In the genomic region with DNA sequence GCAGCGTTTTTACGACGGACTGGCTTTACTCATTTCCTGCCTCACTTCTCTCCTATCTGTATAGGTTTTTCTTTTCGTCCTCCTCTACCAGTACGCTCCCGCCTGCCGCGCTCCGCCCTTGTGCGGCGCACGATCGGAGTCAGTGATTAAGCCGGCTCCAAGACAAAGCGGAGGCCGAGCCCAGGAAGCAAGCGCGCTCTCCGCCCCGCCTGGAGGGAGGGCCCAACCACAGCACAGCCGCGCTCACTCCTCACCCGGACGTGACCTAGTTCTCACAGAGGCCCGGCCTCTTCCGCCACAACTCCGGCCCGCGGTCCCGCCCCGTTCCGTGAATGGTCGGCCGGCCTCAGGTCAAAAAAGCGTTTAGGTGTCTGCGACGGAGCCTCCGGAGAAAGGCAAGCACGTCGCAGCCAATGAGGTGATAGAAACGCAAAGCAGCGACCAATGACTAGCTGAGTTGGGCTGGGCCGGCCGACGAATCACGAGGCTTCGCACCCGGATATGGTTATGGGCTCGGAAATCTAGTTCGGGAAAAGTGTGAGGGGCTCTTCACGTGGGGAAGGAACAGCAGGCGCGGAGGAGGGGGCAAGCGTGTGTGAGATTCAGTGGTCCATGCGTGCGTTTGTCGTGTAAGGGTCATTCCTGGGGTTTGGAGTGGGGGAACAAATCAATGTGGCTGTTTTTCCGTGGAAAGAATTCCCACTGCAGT, we compare ENCODE assay signal across 1 cellular context.
TF ChIP-seq lines count a peak whose summit lies in the region.

A gene with protein sequence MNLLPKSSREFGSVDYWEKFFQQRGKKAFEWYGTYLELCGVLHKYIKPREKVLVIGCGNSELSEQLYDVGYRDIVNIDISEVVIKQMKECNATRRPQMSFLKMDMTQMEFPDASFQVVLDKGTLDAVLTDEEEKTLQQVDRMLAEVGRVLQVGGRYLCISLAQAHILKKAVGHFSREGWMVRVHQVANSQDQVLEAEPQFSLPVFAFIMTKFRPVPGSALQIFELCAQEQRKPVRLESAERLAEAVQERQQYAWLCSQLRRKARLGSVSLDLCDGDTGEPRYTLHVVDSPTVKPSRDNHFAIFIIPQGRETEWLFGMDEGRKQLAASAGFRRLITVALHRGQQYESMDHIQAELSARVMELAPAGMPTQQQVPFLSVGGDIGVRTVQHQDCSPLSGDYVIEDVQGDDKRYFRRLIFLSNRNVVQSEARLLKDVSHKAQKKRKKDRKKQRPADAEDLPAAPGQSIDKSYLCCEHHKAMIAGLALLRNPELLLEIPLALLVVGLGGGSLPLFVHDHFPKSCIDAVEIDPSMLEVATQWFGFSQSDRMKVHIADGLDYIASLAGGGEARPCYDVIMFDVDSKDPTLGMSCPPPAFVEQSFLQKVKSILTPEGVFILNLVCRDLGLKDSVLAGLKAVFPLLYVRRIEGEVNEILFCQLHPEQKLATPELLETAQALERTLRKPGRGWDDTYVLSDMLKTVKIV (plus strand): TSS at position 494 of the 709 bp plus-strand sequence. CDS start 308 bp downstream, outside the sequence.

TF ChIP-seq in SK-N-SH, 30 proteins besides CTCF, POLR2A, EP300 and RAD21 (continued from another document):
- TF ChIP-seq, protein P1, sequence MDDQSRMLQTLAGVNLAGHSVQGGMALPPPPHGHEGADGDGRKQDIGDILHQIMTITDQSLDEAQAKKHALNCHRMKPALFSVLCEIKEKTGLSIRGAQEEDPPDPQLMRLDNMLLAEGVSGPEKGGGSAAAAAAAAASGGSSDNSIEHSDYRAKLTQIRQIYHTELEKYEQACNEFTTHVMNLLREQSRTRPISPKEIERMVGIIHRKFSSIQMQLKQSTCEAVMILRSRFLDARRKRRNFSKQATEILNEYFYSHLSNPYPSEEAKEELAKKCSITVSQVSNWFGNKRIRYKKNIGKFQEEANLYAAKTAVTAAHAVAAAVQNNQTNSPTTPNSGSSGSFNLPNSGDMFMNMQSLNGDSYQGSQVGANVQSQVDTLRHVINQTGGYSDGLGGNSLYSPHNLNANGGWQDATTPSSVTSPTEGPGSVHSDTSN (IDR thresholded peaks at IDR 0.05): no peak; the same call in 1 of the 2 replicates
- TF ChIP-seq FOXJ3 (CRISPR knock-in tag; IDR thresholded peaks at IDR 0.05) (no peak), TEAD4 (IDR thresholded peaks at IDR 0.05; ENCODE audit: borderline replicate concordance, insufficient read depth) (no peak), NRF1 (IDR thresholded peaks at IDR 0.05; ENCODE audit: low read depth, low read length) (no peak; the same call in 1 of the 2 replicates), GABPA (IDR thresholded peaks at IDR 0.05; ENCODE audit: low read depth) (peak; percentile 87), TAF1 (IDR thresholded peaks at IDR 0.05; ENCODE audit: borderline replicate concordance, low read depth, low read length) (peak; percentile 90), NFIC (IDR thresholded peaks at IDR 0.05; ENCODE audit: borderline replicate concordance) (no peak), MEF2A (IDR thresholded peaks at IDR 0.05; ENCODE audit: borderline replicate concordance, low read depth) (no peak), FOSL2 (IDR thresholded peaks at IDR 0.05; ENCODE audit: borderline replicate concordance, low read depth) (no peak), RFX5 (IDR thresholded peaks at IDR 0.05; ENCODE audit: low read length) (peak; percentile 86), RCOR1 (IDR thresholded peaks at IDR 0.05; ENCODE audit: low read length) (no peak), FOXM1 (IDR thresholded peaks at IDR 0.05; ENCODE audit: low read depth) (no peak), EZH2phosphoT487 (IDR thresholded peaks at IDR 0.05; ENCODE audit: borderline replicate concordance, low read depth) (no peak), POLR2AphosphoS5 (IDR thresholded peaks at IDR 0.05; ENCODE audit: low read depth, low read length) (peak; percentile 95), CHD2 (IDR thresholded peaks at IDR 0.05; ENCODE audit: low read length, partially characterized antibody) (peak; percentile 78), RXRA (IDR thresholded peaks at IDR 0.05; ENCODE audit: borderline replicate concordance, low read depth) (no peak), YY1 (IDR thresholded peaks at IDR 0.05; ENCODE audit: low read depth) (0 out of 2 replicates have a peak, but pooled peaks have one; percentile 29), JUND (IDR thresholded peaks at IDR 0.05) (no peak), SIN3A (IDR thresholded peaks at IDR 0.05; ENCODE audit: borderline replicate concordance, low read depth, low read length) (peak; percentile 87; the same call in 1 of the 2 replicates), MXI1 (IDR thresholded peaks at IDR 0.05; ENCODE audit: low read depth, low read length) (peak; percentile 99), SMC3 (IDR thresholded peaks at IDR 0.05; ENCODE audit: low read depth, low read length) (no peak; the same call in 1 of the 2 replicates)
- TF ChIP-seq, protein P2, sequence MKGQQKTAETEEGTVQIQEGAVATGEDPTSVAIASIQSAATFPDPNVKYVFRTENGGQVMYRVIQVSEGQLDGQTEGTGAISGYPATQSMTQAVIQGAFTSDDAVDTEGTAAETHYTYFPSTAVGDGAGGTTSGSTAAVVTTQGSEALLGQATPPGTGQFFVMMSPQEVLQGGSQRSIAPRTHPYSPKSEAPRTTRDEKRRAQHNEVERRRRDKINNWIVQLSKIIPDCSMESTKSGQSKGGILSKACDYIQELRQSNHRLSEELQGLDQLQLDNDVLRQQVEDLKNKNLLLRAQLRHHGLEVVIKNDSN (IDR thresholded peaks at IDR 0.05; ENCODE audit: borderline replicate concordance, low read depth): no peak; the same call in 1 of the 2 replicates
- TF ChIP-seq, protein P3, sequence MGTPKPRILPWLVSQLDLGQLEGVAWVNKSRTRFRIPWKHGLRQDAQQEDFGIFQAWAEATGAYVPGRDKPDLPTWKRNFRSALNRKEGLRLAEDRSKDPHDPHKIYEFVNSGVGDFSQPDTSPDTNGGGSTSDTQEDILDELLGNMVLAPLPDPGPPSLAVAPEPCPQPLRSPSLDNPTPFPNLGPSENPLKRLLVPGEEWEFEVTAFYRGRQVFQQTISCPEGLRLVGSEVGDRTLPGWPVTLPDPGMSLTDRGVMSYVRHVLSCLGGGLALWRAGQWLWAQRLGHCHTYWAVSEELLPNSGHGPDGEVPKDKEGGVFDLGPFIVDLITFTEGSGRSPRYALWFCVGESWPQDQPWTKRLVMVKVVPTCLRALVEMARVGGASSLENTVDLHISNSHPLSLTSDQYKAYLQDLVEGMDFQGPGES (IDR thresholded peaks at IDR 0.05; ENCODE audit: low read depth, low read length): peak; percentile 79
- TF ChIP-seq, protein P4, sequence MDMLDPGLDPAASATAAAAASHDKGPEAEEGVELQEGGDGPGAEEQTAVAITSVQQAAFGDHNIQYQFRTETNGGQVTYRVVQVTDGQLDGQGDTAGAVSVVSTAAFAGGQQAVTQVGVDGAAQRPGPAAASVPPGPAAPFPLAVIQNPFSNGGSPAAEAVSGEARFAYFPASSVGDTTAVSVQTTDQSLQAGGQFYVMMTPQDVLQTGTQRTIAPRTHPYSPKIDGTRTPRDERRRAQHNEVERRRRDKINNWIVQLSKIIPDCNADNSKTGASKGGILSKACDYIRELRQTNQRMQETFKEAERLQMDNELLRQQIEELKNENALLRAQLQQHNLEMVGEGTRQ (IDR thresholded peaks at IDR 0.05; ENCODE audit: borderline replicate concordance, low read depth, low read length): no peak
- TF ChIP-seq, protein P5, sequence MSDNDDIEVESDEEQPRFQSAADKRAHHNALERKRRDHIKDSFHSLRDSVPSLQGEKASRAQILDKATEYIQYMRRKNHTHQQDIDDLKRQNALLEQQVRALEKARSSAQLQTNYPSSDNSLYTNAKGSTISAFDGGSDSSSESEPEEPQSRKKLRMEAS (IDR thresholded peaks at IDR 0.05; ENCODE audit: low read depth): peak; percentile 91
